8 cellular contexts compared by ENCODE assay signal in genomic region chr7:135645296-135645904, GRCh38. TPM values are rescaled to one million over a fixed set of nuclear protein-coding genes. Genes with fewer than 3 reads are reported as not detected.
A peak's percentile ranks its signal among the peaks of the same experiment; 100 is the strongest.
DNase-seq lines count a peak whose midpoint lies in the region; ATAC-seq and TF ChIP-seq lines count a peak whose summit lies in the region.

No MANE protein-coding gene starts in this region.

- WGBS in heart right ventricle, 2 donors = 44 to 47% methylated on average over 6 of the region's 6 CpGs

- H3K4me3 ChIP-seq in AG04450 (ENCODE audit: low read depth, low read length) (no peak overlapping the region), WI38 (ENCODE audit: low read depth, low read length) (no peak overlapping the region), heart right ventricle (no peak overlapping the region)

- H3K27ac ChIP-seq in AG04450 (ENCODE audit: low read depth, low read length) (no peak overlapping the region), heart right ventricle (no peak overlapping the region)

- peaks cover 0 to 94% (median 10%) of the 10 kb centered on the region in 9 donors for H3K36me3 ChIP-seq in heart right ventricle

- H3K27me3 ChIP-seq in AG04450 (ENCODE audit: control insufficient read depth, insufficient read depth, low read length) = no peaks in the 10 kb centered on the region
- H3K27me3 ChIP-seq in heart right ventricle = no peaks in the 10 kb centered on the region

- POLR2A ChIA-PET in AG04450 (lab: Yijun Ruan, JAX) = interaction anchor here (1.9 kb wide), 1 partner anchor 17 kb away, joined by 7 read pairs; the partner anchor contains the start of gene STMP1

- DNase-seq in AG04450 (ENCODE audit: low read depth, low spot score) (no peak), NCI-H146 (lab: John Stamatoyannopoulos, UW) (peak; percentile 33), heart right ventricle (peak in 1 of 2 donors; percentile 28), smooth muscle cell of the brain vasculature (ENCODE audit: low read depth, low spot score) (peak; percentile 15)

- intact Hi-C loops in heart right ventricle (cut with DNase I) = loop anchor here in 7 of 10 donors (2.0 to 10.0 kb wide), 5 partner anchors 131 to 371 kb away; partner anchors contain the start of gene CNOT4 (in 1 of the 7)

- H3K9me3 ChIP-seq in AG04450 (ENCODE audit: control insufficient read depth, insufficient read depth, low read length) (no peaks in the 10 kb centered on the region), heart right ventricle (no peaks in the 10 kb centered on the region)

- TF ChIP-seq CTCF in AG04450 (IDR thresholded peaks at IDR 0.05; ENCODE audit: low read depth, low read length) (peak; percentile 75), GM12872 (IDR thresholded peaks at IDR 0.05; ENCODE audit: insufficient read depth, low read depth, low read length) (peak; percentile 63; the same call in 2 of the 3 replicates), WI38 (IDR thresholded peaks at IDR 0.05; ENCODE audit: low read depth, low read length) (peak; percentile 29), heart right ventricle (IDR thresholded peaks at IDR 0.05) (peak; percentile 43 to 76 (median 72))

- CTCF ChIA-PET in AG04450 (lab: Charles Lee) = interaction anchor here (0.6 to 8.7 kb wide), 54 partner anchors 8 to 1955 kb away, joined by 3 to 146 read pairs (median 5); partner anchors contain the start of genes SLC13A4 and STMP1

- ATAC-seq in heart right ventricle (peak in 6 of 8 donors; percentile 42 to 70 (median 46)), GM18873 (IDR thresholded peaks at IDR 0.05; ENCODE audit: low FRiP score, unreplicated experiment) (no peak), GM21515 (IDR thresholded peaks at IDR 0.05; ENCODE audit: unreplicated experiment) (no peak)

- no peaks in the 10 kb centered on the region for H3K4me1 ChIP-seq in heart right ventricle

RNA-seq across cellular contexts. Expression of gene STMP1, which starts 16.9 kb away (rescaled TPM):
- polyA plus RNA-seq in AG04450 (2011; rRNA removed) (39.3 and 48.2 TPM in 2 replicates), heart right ventricle (10 to 100 TPM; 25.7 to 26.3 TPM)
- 9.7 and 15.9 TPM in 2 replicates for polyA minus RNA-seq in AG04450 (2011; rRNA and poly(A)+ RNA removed)
- 10 to 100 TPM; 26.5 to 35.6 (median 28.6) TPM for total RNA-seq in heart right ventricle

Comparison
In these comparisons a context has a peak if more than half of its experiments do, and no peak if none do; other contexts are left out.
1. ATAC-seq: peak in heart right ventricle (6 of 8); none in GM18873 (single experiment) and GM21515 (single experiment).
2. Peak in every context shown above with its lines, with median percentiles within 50 percentile points of each other: CTCF ChIP-seq.